ENCODE assay signal across 8 cellular contexts in the genomic region with DNA sequence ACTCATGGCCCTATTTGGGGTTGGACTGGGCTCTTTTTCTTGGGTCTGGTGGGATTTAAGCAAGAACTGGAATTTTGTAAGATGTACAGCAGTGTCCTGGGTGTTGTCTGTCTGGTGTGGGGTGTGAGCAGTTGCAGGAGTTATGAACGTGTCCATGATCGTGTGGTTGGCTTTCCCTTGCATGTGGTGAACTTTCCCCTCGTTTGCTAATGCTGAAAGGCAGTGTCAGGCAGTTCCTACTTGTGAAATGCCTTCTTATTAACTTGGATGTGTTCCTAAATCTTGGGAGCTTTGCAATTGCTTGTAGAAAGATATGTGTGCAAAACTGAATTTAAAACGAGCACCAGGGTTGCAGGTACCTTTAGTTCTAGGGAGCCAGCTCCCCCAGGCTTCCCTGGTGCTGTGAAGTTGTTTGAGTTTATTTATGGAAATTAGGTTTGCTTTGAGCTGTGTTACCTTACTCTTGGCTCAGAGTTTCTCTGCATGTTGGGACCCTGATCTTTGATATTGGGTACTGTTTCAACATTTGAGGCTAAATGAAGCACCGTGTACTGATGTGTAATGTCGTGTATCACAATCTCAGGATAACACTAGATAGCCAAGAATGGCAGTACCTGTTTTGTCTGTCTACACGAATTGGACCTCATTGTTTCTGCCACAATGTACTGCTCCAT. TPM values are rescaled to one million over a fixed set of nuclear protein-coding genes. Genes with fewer than 3 reads are reported as not detected.
DNase-seq lines count a peak whose midpoint lies in the region; ATAC-seq and TF ChIP-seq lines count a peak whose summit lies in the region.

No MANE protein-coding gene starts in this region.

- H3K36me3 ChIP-seq in H7 (replicated peaks; ENCODE audit: control insufficient read depth, insufficient read depth, low read length) (no peaks in the 10 kb centered on the region), psoas muscle (ENCODE audit: insufficient read depth in 1 of 2, low read depth in 1 of 2) (no peaks in the 10 kb centered on the region)

- peaks cover 4 to 9% of the 10 kb centered on the region in 2 donors for H3K27me3 Mint-ChIP-seq in T-cell

- POLR2A ChIA-PET in T-cell (lab: Charles Lee) (interaction anchor here in 1 of 2 donors (0.7 kb wide), 1 partner anchor 32 kb away, joined by 3 read pairs; no protein-coding TSS in a partner anchor), GM10248 (lab: Yijun Ruan, JAX) (no interaction called here)

- WGBS in psoas muscle, 3 donors = 12 to 16% (median 14%) methylated on average over 7 of the region's 7 CpGs

- peaks cover 22% of the 10 kb centered on the region for H3K4me1 ChIP-seq in psoas muscle

- no peaks in the 10 kb centered on the region; the same call in 1 of the 2 replicates for H3K27me3 ChIP-seq in H7 (ENCODE audit: control insufficient read depth, insufficient read depth, low read length)
- H3K27me3 ChIP-seq in psoas muscle (ENCODE audit: insufficient read depth in 3 of 3, low read length in 2 of 3) = peaks cover 0 to 7% (median 2%) of the 10 kb centered on the region in 3 donors

- peaks cover 20 to 25% (median 23%) of the 10 kb centered on the region in 3 donors for H3K4me1 Mint-ChIP-seq in T-cell

- no peaks in the 10 kb centered on the region for H3K9me3 Mint-ChIP-seq in T-cell

- peaks cover 5% of the 10 kb centered on the region for H3K36me3 Mint-ChIP-seq in T-cell

- H3K4me3 ChIP-seq in H7 (ENCODE audit: insufficient read depth, low read depth, low read length) (peak overlapping the region; percentile 77), fibroblast of villous mesenchyme (ENCODE audit: low read depth, low read length) (peak overlapping the region; percentile 86), psoas muscle (peak overlapping the region; percentile 80)

- no peak for TF ChIP-seq CTCF in fibroblast of villous mesenchyme (IDR thresholded peaks at IDR 0.05; ENCODE audit: insufficient read depth, low read depth, low read length)
- no peak for TF ChIP-seq CTCF in psoas muscle (IDR thresholded peaks at IDR 0.05)
- TF ChIP-seq CTCF in GM10248 (IDR thresholded peaks at IDR 0.05; ENCODE audit: control extremely low read depth, extremely low read depth, low read depth, missing control alignments) = no peak

- CTCF ChIA-PET in T-cell (lab: Charles Lee) (no interaction called here), GM10248 (lab: Yijun Ruan, JAX) (interaction anchor here (1.0 to 1.7 kb wide), 2 partner anchors 36 to 207 kb away, joined by 3 to 4 read pairs; a partner anchor contains a TSS)

- peak overlapping the region; percentile 80 for H3K27ac ChIP-seq in psoas muscle

- DNase-seq in H7 (no peak), T-cell (no peak), fibroblast of villous mesenchyme (ENCODE audit: low read depth) (peak; percentile 29), psoas muscle (no peak), EL (no peak), GM10248 (ENCODE audit: extremely low spot score) (no peak), NCI-H1105 treated with DMSO at 0.1 percent for 48 hours (lab: John Stamatoyannopoulos, UW) (no peak)

- H3K9me3 ChIP-seq in psoas muscle = no peaks in the 10 kb centered on the region

- peak overlapping the region; percentile 61 to 94 for H3K27ac Mint-ChIP-seq in T-cell

- intact Hi-C loops in psoas muscle (cut with DNase I) = loop anchor here (5.0 to 10.0 kb wide), 2 partner anchors 38 to 160 kb away; a partner anchor contains a TSS

- H3K4me3 Mint-ChIP-seq in T-cell = peak overlapping the region; percentile 93

- ATAC-seq in T-cell (replicated peaks in 1 of 4) = no peak
- ATAC-seq in psoas muscle = peak in 3 of 4 donors; percentile 25 to 62 (median 48)
- ATAC-seq in HG03442 (IDR thresholded peaks at IDR 0.05; ENCODE audit: unreplicated experiment) = no peak

RNA-seq across cellular contexts. Expression of a gene that starts 35.8 kb away (rescaled TPM):
- total RNA-seq in H7 (2014; rRNA removed; shearing (Covaris generic)) = 72.1 and 87.6 TPM in 2 replicates
- total RNA-seq in T-cell = 10 to 100 TPM; 17.9 to 25.6 (median 23.8) TPM
- 107 and 148 TPM in 2 replicates for total RNA-seq in fibroblast of villous mesenchyme
- total RNA-seq in psoas muscle = 10 to 100 TPM; 44.9 to 82.0 (median 62.5) TPM
- 10 to 100 TPM; 29.2 to 45.0 (median 29.5) TPM for polyA plus RNA-seq in psoas muscle

Comparison
In these comparisons a context has a peak if more than half of its experiments do, and no peak if none do; other contexts are left out.
1. ATAC-seq: peak in psoas muscle (3 of 4); none in T-cell (0 of 4) and HG03442 (single experiment).
2. Peak in every context shown above with its lines, with median percentiles within 50 percentile points of each other: H3K4me3 ChIP-seq.